ENCODE assay signal across 1 cellular context in genomic region chr16:85548375-85548774, GRCh38.
TF ChIP-seq lines count a peak whose summit lies in the region.

No MANE protein-coding gene starts in this region.

TF ChIP-seq in K562, 482 proteins besides CTCF, POLR2A, EP300 and RAD21:
- TF ChIP-seq BCLAF1 (IDR thresholded peaks at IDR 0.05; ENCODE audit: borderline replicate concordance in 1 of 2, control insufficient read depth in 1 of 2, low read depth in 2 of 2, low read length in 1 of 2) (no peak), BCOR (IDR thresholded peaks at IDR 0.05) (peak; percentile 87), MEIS2 (IDR thresholded peaks at IDR 0.05; ENCODE audit: partially characterized antibody) (peak; percentile 5), SMARCA5 (IDR thresholded peaks at IDR 0.05) (peak; percentile 70), CEBPG (CRISPR knock-in tag; IDR thresholded peaks at IDR 0.05) (no peak), CEBPG (tag; conservative IDR thresholded peaks at IDR 0.05 in 1 of 2, IDR thresholded peaks at IDR 0.05 in 1 of 2) (no peak), DPF2 (IDR thresholded peaks at IDR 0.05) (0 out of 2 replicates have a peak, but pooled peaks have one; percentile 12), ADNP (tag; IDR thresholded peaks at IDR 0.05) (no peak), ZNF146 (CRISPR knock-in tag; IDR thresholded peaks at IDR 0.05; ENCODE audit: unreplicated experiment) (peak; percentile 97), E2F1 (CRISPR knock-in tag; IDR thresholded peaks at IDR 0.05) (no peak), ZNF253 (CRISPR knock-in tag; conservative IDR thresholded peaks at IDR 0.05) (no peak), RBM25 (IDR thresholded peaks at IDR 0.05; ENCODE audit: low read depth, low read length, severe bottlenecking) (peak; percentile 51), MBD2 (IDR thresholded peaks at IDR 0.05; ENCODE audit: borderline replicate concordance, low read depth) (no peak), HDAC2 (IDR thresholded peaks at IDR 0.05) (peak; percentile 33; the same call in 1 of the 2 replicates), BCL6 (CRISPR knock-in tag; IDR thresholded peaks at IDR 0.05) (no peak), EHMT2 (IDR thresholded peaks at IDR 0.05) (0 out of 2 replicates have a peak, but pooled peaks have one; percentile 12)
- TF ChIP-seq, protein P1, sequence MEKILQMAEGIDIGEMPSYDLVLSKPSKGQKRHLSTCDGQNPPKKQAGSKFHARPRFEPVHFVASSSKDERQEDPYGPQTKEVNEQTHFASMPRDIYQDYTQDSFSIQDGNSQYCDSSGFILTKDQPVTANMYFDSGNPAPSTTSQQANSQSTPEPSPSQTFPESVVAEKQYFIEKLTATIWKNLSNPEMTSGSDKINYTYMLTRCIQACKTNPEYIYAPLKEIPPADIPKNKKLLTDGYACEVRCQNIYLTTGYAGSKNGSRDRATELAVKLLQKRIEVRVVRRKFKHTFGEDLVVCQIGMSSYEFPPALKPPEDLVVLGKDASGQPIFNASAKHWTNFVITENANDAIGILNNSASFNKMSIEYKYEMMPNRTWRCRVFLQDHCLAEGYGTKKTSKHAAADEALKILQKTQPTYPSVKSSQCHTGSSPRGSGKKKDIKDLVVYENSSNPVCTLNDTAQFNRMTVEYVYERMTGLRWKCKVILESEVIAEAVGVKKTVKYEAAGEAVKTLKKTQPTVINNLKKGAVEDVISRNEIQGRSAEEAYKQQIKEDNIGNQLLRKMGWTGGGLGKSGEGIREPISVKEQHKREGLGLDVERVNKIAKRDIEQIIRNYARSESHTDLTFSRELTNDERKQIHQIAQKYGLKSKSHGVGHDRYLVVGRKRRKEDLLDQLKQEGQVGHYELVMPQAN (IDR thresholded peaks at IDR 0.05; ENCODE audit: borderline replicate concordance), result 0 out of 2 replicates have a peak, but pooled peaks have one; percentile 14
- TF ChIP-seq, protein P2, sequence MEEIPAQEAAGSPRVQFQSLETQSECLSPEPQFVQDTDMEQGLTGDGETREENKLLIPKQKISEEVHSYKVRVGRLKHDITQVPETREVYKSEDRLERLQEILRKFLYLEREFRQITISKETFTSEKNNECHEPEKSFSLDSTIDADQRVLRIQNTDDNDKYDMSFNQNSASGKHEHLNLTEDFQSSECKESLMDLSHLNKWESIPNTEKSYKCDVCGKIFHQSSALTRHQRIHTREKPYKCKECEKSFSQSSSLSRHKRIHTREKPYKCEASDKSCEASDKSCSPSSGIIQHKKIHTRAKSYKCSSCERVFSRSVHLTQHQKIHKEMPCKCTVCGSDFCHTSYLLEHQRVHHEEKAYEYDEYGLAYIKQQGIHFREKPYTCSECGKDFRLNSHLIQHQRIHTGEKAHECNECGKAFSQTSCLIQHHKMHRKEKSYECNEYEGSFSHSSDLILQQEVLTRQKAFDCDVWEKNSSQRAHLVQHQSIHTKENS (CRISPR knock-in tag; IDR thresholded peaks at IDR 0.05), result no peak
